ENCODE assay signal across 11 cellular contexts in genomic region chrX:10109695-10110094, GRCh38. TPM values are rescaled to one million over a fixed set of nuclear protein-coding genes. Genes with fewer than 3 reads are reported as not detected.
DNase-seq lines count a peak whose midpoint lies in the region; ATAC-seq, FAIRE-seq and TF ChIP-seq lines count a peak whose summit lies in the region.
"Had no signal": no experiment of that assay in that cellular context is flagged by ENCODE, and none has a peak within 500 bp of the region (broad histone marks: within the 10 kb centered on the region; RNA-seq: fewer than 3 reads in every experiment).

No MANE protein-coding gene starts in this region.

- H3K36me3 Mint-ChIP-seq in activated naive CD8-positive, alpha-beta T cell treated with anti-CD3 and anti-CD28 coated beads, Interleukin-2, amount 10 ng/mL, durations not matched to agents 7 days and 5 days = peaks cover 18% of the 10 kb centered on the region

- BruUV-seq in mammary epithelial cell (replicated peaks; lab: Mats Ljungman, UMichigan) = no TSS peak

- TF ChIP-seq CTCF in kidney (IDR thresholded peaks at IDR 0.05; ENCODE audit: borderline replicate concordance, extremely low read depth, insufficient read depth) = no peak
- no peak for TF ChIP-seq CTCF in mammary epithelial cell (conservative IDR thresholded peaks at IDR 0.05 in 1 of 2, IDR thresholded peaks at IDR 0.05 in 1 of 2; ENCODE audit: extremely low read depth in 1 of 2, insufficient read depth in 1 of 2, low read depth in 1 of 2, low read length in 2 of 2)

- DNase-seq in GM23248 = peak; percentile 8
- DNase-seq in activated naive CD8-positive, alpha-beta T cell treated with anti-CD3 and anti-CD28 coated beads, Interleukin-2, amount 10 ng/mL, durations not matched to agents 7 days and 5 days = no peak
- DNase-seq in kidney = peak; percentile 91
- DNase-seq in stimulated activated naive CD8-positive, alpha-beta T cell treated with anti-CD3 and anti-CD28 coated beads, Interleukin-15, amount 100 ng/mL, for 72 hours = no peak
- no peak for DNase-seq in mammary epithelial cell
- DNase-seq in activated CD4-positive, alpha-beta T cell treated with anti-CD3 and anti-CD28 coated beads, Interleukin-2, amount 50 U/mL, for 48 hours = no peak
- DNase-seq: foreskin keratinocyte, NCI-H2029, OCI-M1 had no signal

- no peaks in the 10 kb centered on the region for H3K27me3 Mint-ChIP-seq in activated naive CD8-positive, alpha-beta T cell treated with anti-CD3 and anti-CD28 coated beads, Interleukin-2, amount 10 ng/mL, durations not matched to agents 7 days and 5 days
- H3K27me3 Mint-ChIP-seq in stimulated activated naive CD8-positive, alpha-beta T cell treated with anti-CD3 and anti-CD28 coated beads, Interleukin-15, amount 100 ng/mL, for 72 hours = no peaks in the 10 kb centered on the region

- H3K4me2 ChIP-seq in GM23248 (ENCODE audit: unreplicated experiment) (no peak overlapping the region), mammary epithelial cell (ENCODE audit: insufficient read depth, low read depth, low read length) (no peak overlapping the region)

- peak overlapping the region; percentile 55 for H3K4me3 Mint-ChIP-seq in activated naive CD8-positive, alpha-beta T cell treated with anti-CD3 and anti-CD28 coated beads, Interleukin-2, amount 10 ng/mL, durations not matched to agents 7 days and 5 days
- H3K4me3 Mint-ChIP-seq in stimulated activated naive CD8-positive, alpha-beta T cell treated with anti-CD3 and anti-CD28 coated beads, Interleukin-15, amount 100 ng/mL, for 72 hours = peak overlapping the region in 1 of 2 donors; percentile 78

- H3K27me3 ChIP-seq in GM23248 (replicated peaks; ENCODE audit: insufficient read depth) (no peaks in the 10 kb centered on the region), mammary epithelial cell (ENCODE audit: insufficient read depth, low read length) (no peaks in the 10 kb centered on the region)
- H3K27me3 ChIP-seq: foreskin keratinocyte had no signal

- H3K79me2 ChIP-seq in GM23248 (ENCODE audit: insufficient read depth) (no peaks in the 10 kb centered on the region), mammary epithelial cell (ENCODE audit: insufficient read depth, low read length) (no peaks in the 10 kb centered on the region)

- no peak for ATAC-seq in activated naive CD8-positive, alpha-beta T cell treated with anti-CD3 and anti-CD28 coated beads, Interleukin-2, amount 10 ng/mL, durations not matched to agents 7 days and 5 days (ENCODE audit: low read depth)
- no peak for ATAC-seq in stimulated activated naive CD8-positive, alpha-beta T cell treated with anti-CD3 and anti-CD28 coated beads, Interleukin-15, amount 100 ng/mL, for 72 hours
- ATAC-seq in HG03565 (IDR thresholded peaks at IDR 0.05; ENCODE audit: unreplicated experiment) = no peak
- ATAC-seq: foreskin keratinocyte had no signal

- 44 to 47% methylated on average over 13 to 24 of the region's 27 CpGs for WGBS in GM23248 (ENCODE audit: low coverage in 1 of 2, low lambda C conversion rate in 2 of 2, missing lambda C conversion rate in 2 of 2), 2 experiments
- WGBS in mammary epithelial cell (ENCODE audit: low coverage, missing lambda C conversion rate) = 88% methylated on average over 9 of the region's 27 CpGs

- CTCF ChIA-PET in mammary epithelial cell (lab: Charles Lee; ENCODE audit: low non-redundant PET) = no interaction called here

- POLR2A ChIA-PET in activated naive CD8-positive, alpha-beta T cell treated with anti-CD3 and anti-CD28 coated beads, Interleukin-2, amount 10 ng/mL, durations not matched to agents 7 days and 5 days (lab: Charles Lee) = interaction anchor here (1.3 to 3.8 kb wide), 2 partner anchors 12 to 27 kb away, joined by 6 to 45 read pairs; no protein-coding TSS in a partner anchor

- peak overlapping the region; percentile 84 for H3K27ac Mint-ChIP-seq in activated naive CD8-positive, alpha-beta T cell treated with anti-CD3 and anti-CD28 coated beads, Interleukin-2, amount 10 ng/mL, durations not matched to agents 7 days and 5 days
- peak overlapping the region; percentile 54 to 81 for H3K27ac Mint-ChIP-seq in stimulated activated naive CD8-positive, alpha-beta T cell treated with anti-CD3 and anti-CD28 coated beads, Interleukin-15, amount 100 ng/mL, for 72 hours

- intact Hi-C loops in kidney (cut with DNase I) = no loop called here
- intact Hi-C loops in mammary epithelial cell (cut with micrococcal nuclease) = loop anchor here (10.0 kb wide), 1 partner anchor 55 kb away; no protein-coding TSS in a partner anchor

- dilution Hi-C loops in mammary epithelial cell (cut with HindIII; ENCODE audit: low sequenced_read_pairs) = no loop called here

- H3K9me3 ChIP-seq in GM23248 (ENCODE audit: low read depth) (no peaks in the 10 kb centered on the region), kidney (ENCODE audit: control insufficient read depth in 1 of 2, low read length in 2 of 2) (no peaks in the 10 kb centered on the region), mammary epithelial cell (replicated peaks; ENCODE audit: insufficient read depth, low read length) (peaks cover 3% of the 10 kb centered on the region)

- in situ Hi-C loops in GM23248 (cut with MboI) (loop anchor here (5.0 to 25.0 kb wide), 2 partner anchors 112 to 222 kb away; no protein-coding TSS in a partner anchor), mammary epithelial cell (cut with MboI; ENCODE audit: low sequenced_read_pairs in 2 of 2) (loop anchor here in 1 of 2 donors (10.0 to 25.0 kb wide), 2 partner anchors 105 to 222 kb away; no protein-coding TSS in a partner anchor)

- H3K9ac ChIP-seq in GM23248 = no peak overlapping the region
- no peak overlapping the region for H3K9ac ChIP-seq in kidney (ENCODE audit: low read length in 2 of 2)
- H3K9ac ChIP-seq in mammary epithelial cell (ENCODE audit: insufficient read depth, low read length) = no peak overlapping the region

- no peaks in the 10 kb centered on the region for H3K9me3 Mint-ChIP-seq in activated naive CD8-positive, alpha-beta T cell treated with anti-CD3 and anti-CD28 coated beads, Interleukin-2, amount 10 ng/mL, durations not matched to agents 7 days and 5 days
- H3K9me3 Mint-ChIP-seq in stimulated activated naive CD8-positive, alpha-beta T cell treated with anti-CD3 and anti-CD28 coated beads, Interleukin-15, amount 100 ng/mL, for 72 hours = no peaks in the 10 kb centered on the region

- H3F3A ChIP-seq in GM23248 (ENCODE audit: insufficient read depth) = no peaks in the 10 kb centered on the region

- H3K4me3 ChIP-seq in GM23248 (no peak overlapping the region), kidney (ENCODE audit: low read length in 2 of 2) (no peak overlapping the region), mammary epithelial cell (replicated peaks in 1 of 3; ENCODE audit: insufficient read depth in 1 of 3, low read depth in 2 of 3, low read length in 3 of 3) (no peak overlapping the region)

- H3K4me1 ChIP-seq in GM23248 (ENCODE audit: insufficient read depth) (no peaks in the 10 kb centered on the region), kidney (ENCODE audit: control insufficient read depth in 1 of 2, insufficient read depth in 1 of 2, low read depth in 1 of 2, low read length in 2 of 2) (peaks cover 0 to 3% of the 10 kb centered on the region in 2 donors), mammary epithelial cell (ENCODE audit: insufficient read depth, low read length) (no peaks in the 10 kb centered on the region)

- no peaks in the 10 kb centered on the region for H4K20me1 ChIP-seq in GM23248 (ENCODE audit: insufficient read depth)
- no peaks in the 10 kb centered on the region for H4K20me1 ChIP-seq in mammary epithelial cell (ENCODE audit: insufficient read depth, low read length)

- H3K36me3 ChIP-seq in GM23248 (ENCODE audit: low read depth) = no peaks in the 10 kb centered on the region
- no peaks in the 10 kb centered on the region for H3K36me3 ChIP-seq in kidney (ENCODE audit: control insufficient read depth in 1 of 2, insufficient read depth in 2 of 2, low read length in 2 of 2)
- H3K36me3 ChIP-seq in mammary epithelial cell (ENCODE audit: insufficient read depth, low read length) = no peaks in the 10 kb centered on the region

- H3K9me2 ChIP-seq in GM23248 (ENCODE audit: insufficient read depth) = no peaks in the 10 kb centered on the region

- H3K4me1 Mint-ChIP-seq in activated naive CD8-positive, alpha-beta T cell treated with anti-CD3 and anti-CD28 coated beads, Interleukin-2, amount 10 ng/mL, durations not matched to agents 7 days and 5 days = peaks cover 48% of the 10 kb centered on the region
- peaks cover 74% of the 10 kb centered on the region for H3K4me1 Mint-ChIP-seq in stimulated activated naive CD8-positive, alpha-beta T cell treated with anti-CD3 and anti-CD28 coated beads, Interleukin-15, amount 100 ng/mL, for 72 hours

- no peak overlapping the region for H3K27ac ChIP-seq in GM23248
- no peak overlapping the region for H3K27ac ChIP-seq in kidney (ENCODE audit: low read depth in 2 of 2, low read length in 2 of 2)
- H3K27ac ChIP-seq in mammary epithelial cell (ENCODE audit: insufficient read depth, low read depth, low read length) = no peak overlapping the region
- H3K27ac ChIP-seq: foreskin keratinocyte had no signal

- H2AFZ ChIP-seq in GM23248 = no peak overlapping the region
- no peak overlapping the region for H2AFZ ChIP-seq in mammary epithelial cell (ENCODE audit: low read depth, low read length)

- no peak for FAIRE-seq in kidney (lab: Jason Lieb, UNC)
- FAIRE-seq: colon had no signal

RNA-seq across cellular contexts. Expression of gene CLCN4, which starts 47.1 kb away (rescaled TPM):
- 0.89 and 0.97 TPM in 2 replicates for total RNA-seq in GM23248 (2014; rRNA removed; shearing (Covaris generic))
- polyA plus RNA-seq in GM23248 (2016; fragmentation: Nextera tagmentation; extraction: Ambion mirVana) (0.29 and 0.71 TPM in 2 replicates), kidney (ENCODE audit: insufficient read depth, low read depth, low replicate concordance) (2.4 TPM), mammary epithelial cell (1.0 TPM)
- under 1 TPM in 1 of 2 experiments, not detected in 1; 0.25 TPM for total RNA-seq in activated naive CD8-positive, alpha-beta T cell treated with anti-CD3 and anti-CD28 coated beads, Interleukin-2, amount 10 ng/mL, durations not matched to agents 7 days and 5 days
- total RNA-seq in kidney (7.3 TPM), mammary epithelial cell (1 to 10 TPM; 2.4 to 7.0 TPM)
- 6.1 TPM for polyA minus RNA-seq in mammary epithelial cell

Comparison
In these comparisons a context has a peak if more than half of its experiments do, and no peak if none do; other contexts are left out.
1. DNase-seq: peak in GM23248 (single experiment) and kidney (single experiment); none in activated naive CD8-positive, alpha-beta T cell treated with anti-CD3 and anti-CD28 coated beads, Interleukin-2, amount 10 ng/mL, durations not matched to agents 7 days and 5 days (single experiment), stimulated activated naive CD8-positive, alpha-beta T cell treated with anti-CD3 and anti-CD28 coated beads, Interleukin-15, amount 100 ng/mL, for 72 hours (0 of 2), mammary epithelial cell (single experiment) and activated CD4-positive, alpha-beta T cell treated with anti-CD3 and anti-CD28 coated beads, Interleukin-2, amount 50 U/mL, for 48 hours (0 of 2).